27 cellular contexts compared by ENCODE assay signal in the genomic region with DNA sequence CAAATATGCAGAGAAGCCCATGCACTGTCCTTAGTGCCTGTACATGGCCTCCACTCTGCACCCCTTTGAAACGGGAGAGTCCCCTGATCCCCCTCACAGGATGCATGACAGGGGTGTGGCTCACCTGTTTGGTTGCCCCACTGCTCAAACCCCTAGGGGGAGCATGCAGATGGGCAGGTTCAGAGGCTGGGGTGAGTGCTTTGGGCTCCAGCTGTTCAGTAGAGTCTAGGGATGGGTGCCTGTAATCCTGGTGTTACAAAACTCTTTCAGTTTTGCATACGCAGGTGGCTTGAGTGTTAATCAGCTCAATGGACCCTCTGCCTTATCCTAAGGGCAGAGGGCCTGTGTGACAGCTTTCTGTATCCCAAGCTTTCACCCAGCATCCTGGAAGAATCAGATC. TPM values are rescaled to one million over a fixed set of nuclear protein-coding genes. Genes with fewer than 3 reads are reported as not detected.
"Had no signal": no experiment of that assay in that cellular context is flagged by ENCODE, and none has a peak within 500 bp of the region (broad histone marks: within the 10 kb centered on the region; RNA-seq: fewer than 3 reads in every experiment).

No MANE protein-coding gene starts in this region.

- ATAC-seq: activated CD4-positive, alpha-beta T cell treated with anti-CD3 and anti-CD28 coated beads for 36 hours; activated CD8-positive, alpha-beta T cell treated with anti-CD3 and anti-CD28 coated beads, Interleukin-2, amount 10 ng/mL, durations not matched to agents 7 days and 5 days; activated naive CD4-positive, alpha-beta T cell treated with anti-CD3 and anti-CD28 coated beads, Interleukin-2, amount 50 U/mL, for 72 hours; activated naive CD8-positive, alpha-beta T cell treated with anti-CD3 and anti-CD28 coated beads, Interleukin-2, amount 50 U/mL, for 24 hours; Right ventricle myocardium inferior; T-cell had no signal

- H3K4me3 Mint-ChIP-seq: activated CD4-positive, alpha-beta T cell treated with anti-CD3 and anti-CD28 coated beads for 36 hours; activated CD8-positive, alpha-beta T cell treated with anti-CD3 and anti-CD28 coated beads, Interleukin-2, amount 10 ng/mL, durations not matched to agents 7 days and 5 days; activated naive CD8-positive, alpha-beta T cell treated with anti-CD3 and anti-CD28 coated beads, Interleukin-2, amount 50 U/mL, for 24 hours; activated T-cell treated with anti-CD3 and anti-CD28 coated beads, Interleukin-2, amount 50 U/mL, for 24 hours; activated T-helper 1 cell treated with anti-CD3 and anti-CD28 coated beads, Interleukin-12 subunit alpha, Interleukin-12 subunit beta, Interleukin-2, Interleukin-4 antibody, amounts not matched to agents 30 ng/mL and 10 ng/mL and 1 ng/mL, durations not matched to agents 14 hours and 24 hours and 36 hours; brain; T-cell had no signal

- H3K4me3 ChIP-seq: cardiac muscle cell, MG63, PC-9, SK-N-MC had no signal

- DNase-seq: activated CD4-positive, alpha-beta T cell treated with anti-CD3 and anti-CD28 coated beads for 36 hours; activated CD8-positive, alpha-beta memory T cell treated with anti-CD3 and anti-CD28 coated beads, Interleukin-2, amount 50 U/mL, for 48 hours; activated CD8-positive, alpha-beta T cell treated with anti-CD3 and anti-CD28 coated beads, Interleukin-2, amount 10 ng/mL, durations not matched to agents 7 days and 5 days; activated effector memory CD4-positive, alpha-beta T cell treated with anti-CD3 and anti-CD28 coated beads, Interleukin-2, amount 50 U/mL, for 16 hours; activated naive CD4-positive, alpha-beta T cell treated with Interleukin-2 at 50 U/mL for 16 hours; activated naive CD8-positive, alpha-beta T cell treated with anti-CD3 and anti-CD28 coated beads, Interleukin-2, amount 50 U/mL, for 24 hours; activated T-cell treated with anti-CD3 and anti-CD28 coated beads, Interleukin-2, amount 50 U/mL, for 24 hours; amniotic stem cell; MG63; NCI-H1105 treated with DMSO at 0.1 percent for 48 hours; NCI-H1436 treated with DMSO at 0.1 percent for 48 hours; NCI-H187; NCI-H2081; NCI-H226; PC-9; T-cell; T-helper 2 cell; T1000 had no signal

- H3K27ac ChIP-seq: cardiac muscle cell, KMS-11, PC-9, SK-N-MC had no signal

- H2AFZ ChIP-seq: PC-9 had no signal

- H3K4me2 ChIP-seq: KMS-11, PC-9 had no signal

- H3K27ac Mint-ChIP-seq: activated CD4-positive, alpha-beta T cell treated with anti-CD3 and anti-CD28 coated beads for 36 hours; activated CD8-positive, alpha-beta T cell treated with anti-CD3 and anti-CD28 coated beads, Interleukin-2, amount 10 ng/mL, durations not matched to agents 7 days and 5 days; activated naive CD4-positive, alpha-beta T cell treated with anti-CD3 and anti-CD28 coated beads, Interleukin-2, amount 50 U/mL, for 72 hours; activated naive CD8-positive, alpha-beta T cell treated with anti-CD3 and anti-CD28 coated beads, Interleukin-2, amount 50 U/mL, for 24 hours; activated T-cell treated with anti-CD3 and anti-CD28 coated beads, Interleukin-2, amount 50 U/mL, for 24 hours; activated T-helper 1 cell treated with anti-CD3 and anti-CD28 coated beads, Interleukin-12 subunit alpha, Interleukin-12 subunit beta, Interleukin-2, Interleukin-4 antibody, amounts not matched to agents 30 ng/mL and 10 ng/mL and 1 ng/mL, durations not matched to agents 14 hours and 24 hours and 36 hours; brain; T-cell had no signal

- H3K9me3 Mint-ChIP-seq: activated naive CD8-positive, alpha-beta T cell treated with anti-CD3 and anti-CD28 coated beads, Interleukin-2, amount 50 U/mL, for 24 hours had no signal

- H3K36me3 Mint-ChIP-seq: brain, T-cell had no signal

- H3K4me1 Mint-ChIP-seq: activated CD4-positive, alpha-beta T cell treated with anti-CD3 and anti-CD28 coated beads for 36 hours; activated naive CD8-positive, alpha-beta T cell treated with anti-CD3 and anti-CD28 coated beads, Interleukin-2, amount 50 U/mL, for 24 hours; brain; T-cell had no signal

- H3K36me3 ChIP-seq: cardiac muscle cell, MG63 had no signal

- H3K9ac ChIP-seq: KMS-11 had no signal

RNA-seq across cellular contexts. Expression of gene SFTPA1, which starts 7.8 kb away (rescaled TPM):
- total RNA-seq: activated CD4-positive, alpha-beta T cell treated with anti-CD3 and anti-CD28 coated beads for 36 hours; activated CD8-positive, alpha-beta T cell treated with anti-CD3 and anti-CD28 coated beads, Interleukin-2, amount 10 ng/mL, durations not matched to agents 7 days and 5 days; activated naive CD4-positive, alpha-beta T cell treated with anti-CD3 and anti-CD28 coated beads, Interleukin-2, amount 50 U/mL, for 72 hours; activated T-helper 1 cell treated with anti-CD3 and anti-CD28 coated beads, Interleukin-12 subunit alpha, Interleukin-12 subunit beta, Interleukin-2, Interleukin-4 antibody, amounts not matched to agents 30 ng/mL and 10 ng/mL and 1 ng/mL, durations not matched to agents 14 hours and 24 hours and 36 hours; astrocyte; cardiac muscle cell; NCI-H460; PC-9 had no signal
- polyA plus RNA-seq: cardiac muscle cell had no signal

RNA-seq across cellular contexts. Expression of gene SFTPA2, which starts 42.7 kb away (rescaled TPM):
- total RNA-seq: activated CD4-positive, alpha-beta T cell treated with anti-CD3 and anti-CD28 coated beads for 36 hours; activated CD8-positive, alpha-beta T cell treated with anti-CD3 and anti-CD28 coated beads, Interleukin-2, amount 10 ng/mL, durations not matched to agents 7 days and 5 days; activated naive CD4-positive, alpha-beta T cell treated with anti-CD3 and anti-CD28 coated beads, Interleukin-2, amount 50 U/mL, for 72 hours; activated T-helper 1 cell treated with anti-CD3 and anti-CD28 coated beads, Interleukin-12 subunit alpha, Interleukin-12 subunit beta, Interleukin-2, Interleukin-4 antibody, amounts not matched to agents 30 ng/mL and 10 ng/mL and 1 ng/mL, durations not matched to agents 14 hours and 24 hours and 36 hours; astrocyte; NCI-H460; PC-9 had no signal
- polyA plus RNA-seq: cardiac muscle cell had no signal
